13 cellular contexts compared by ENCODE assay signal in genomic region chr6:5293692-5294091, GRCh38. TPM values are rescaled to one million over a fixed set of nuclear protein-coding genes. Genes with fewer than 3 reads are reported as not detected.
DNase-seq lines count a peak whose midpoint lies in the region; ATAC-seq and TF ChIP-seq lines count a peak whose summit lies in the region.
"Had no signal": no experiment of that assay in that cellular context is flagged by ENCODE, and none has a peak within 500 bp of the region (broad histone marks: within the 10 kb centered on the region; RNA-seq: fewer than 3 reads in every experiment).

No MANE protein-coding gene starts in this region.

- H3K9me3 ChIP-seq in left ventricle myocardium inferior (replicated peaks) = no peaks in the 10 kb centered on the region
- H3K9me3 ChIP-seq: BLaER1 had no signal

- CTCF ChIA-PET in activated CD4-positive, alpha-beta T cell treated with anti-CD3 and anti-CD28 coated beads, Interleukin-2, amount 10 ng/mL, durations not matched to agents 7 days and 5 days (lab: Charles Lee) = interaction anchor here (0.9 kb wide), 1 partner anchor 23 kb away, joined by 3 read pairs; no protein-coding TSS in a partner anchor

- peaks cover 32% of the 10 kb centered on the region for H3K4me1 ChIP-seq in left ventricle myocardium inferior

- H3K9me3 Mint-ChIP-seq in central memory CD8-positive, alpha-beta T cell = no peaks in the 10 kb centered on the region
- no peaks in the 10 kb centered on the region for H3K9me3 Mint-ChIP-seq in natural killer cell treated with Interleukin-12 subunit alpha and Interleukin-12 subunit beta and Interleukin-15 and Interleukin-18, amount 100 ng/mL, for 72 hours
- H3K9me3 Mint-ChIP-seq in activated CD4-positive, alpha-beta T cell treated with anti-CD3 and anti-CD28 coated beads, Interleukin-2, amount 10 ng/mL, durations not matched to agents 7 days and 5 days = no peaks in the 10 kb centered on the region
- H3K9me3 Mint-ChIP-seq: H9 had no signal

- peak overlapping the region; percentile 4 for H3K27ac Mint-ChIP-seq in central memory CD8-positive, alpha-beta T cell (ENCODE audit: low read depth)
- peak overlapping the region; percentile 63 to 70 for H3K27ac Mint-ChIP-seq in natural killer cell treated with Interleukin-12 subunit alpha and Interleukin-12 subunit beta and Interleukin-15 and Interleukin-18, amount 100 ng/mL, for 72 hours
- no peak overlapping the region for H3K27ac Mint-ChIP-seq in activated CD4-positive, alpha-beta T cell treated with anti-CD3 and anti-CD28 coated beads, Interleukin-2, amount 10 ng/mL, durations not matched to agents 7 days and 5 days

- H3K4me1 Mint-ChIP-seq in central memory CD8-positive, alpha-beta T cell = peaks cover 31% of the 10 kb centered on the region
- peaks cover 27 to 28% of the 10 kb centered on the region in 2 donors for H3K4me1 Mint-ChIP-seq in natural killer cell treated with Interleukin-12 subunit alpha and Interleukin-12 subunit beta and Interleukin-15 and Interleukin-18, amount 100 ng/mL, for 72 hours (ENCODE audit: low read depth in 2 of 2)
- peaks cover 31% of the 10 kb centered on the region for H3K4me1 Mint-ChIP-seq in activated CD4-positive, alpha-beta T cell treated with anti-CD3 and anti-CD28 coated beads, Interleukin-2, amount 10 ng/mL, durations not matched to agents 7 days and 5 days

- intact Hi-C loops in left ventricle myocardium inferior (cut with micrococcal nuclease) (no loop called here), Right ventricle myocardium superior (cut with DNase I) (no loop called here)

- ATAC-seq in Right ventricle myocardium superior (ENCODE audit: poor library complexity) = no peak
- no peak for ATAC-seq in central memory CD8-positive, alpha-beta T cell (replicated peaks; ENCODE audit: extremely low read depth, poor library complexity, severe bottlenecking)
- no peak for ATAC-seq in natural killer cell treated with Interleukin-12 subunit alpha and Interleukin-12 subunit beta and Interleukin-15 and Interleukin-18, amount 100 ng/mL, for 72 hours
- no peak for ATAC-seq in HG03354 (IDR thresholded peaks at IDR 0.05; ENCODE audit: poor library complexity, severe bottlenecking, unreplicated experiment)

- no peaks in the 10 kb centered on the region for H3K27me3 ChIP-seq in left ventricle myocardium inferior (ENCODE audit: low read depth)
- H3K27me3 ChIP-seq: BLaER1 had no signal

- no peak overlapping the region for H3K4me3 ChIP-seq in left ventricle myocardium inferior
- H3K4me3 ChIP-seq: BLaER1 had no signal

- DNase-seq in left ventricle myocardium inferior (no peak), Right ventricle myocardium superior (no peak), dermis blood vessel endothelial cell (no peak)
- DNase-seq in central memory CD8-positive, alpha-beta T cell (ENCODE audit: low spot score in 2 of 2) = no peak
- no peak for DNase-seq in natural killer cell treated with Interleukin-12 subunit alpha and Interleukin-12 subunit beta and Interleukin-15 and Interleukin-18, amount 100 ng/mL, for 72 hours (ENCODE audit: low spot score)
- DNase-seq in activated CD4-positive, alpha-beta T cell treated with anti-CD3 and anti-CD28 coated beads, Interleukin-2, amount 10 ng/mL, durations not matched to agents 7 days and 5 days = no peak
- DNase-seq: 8988T; CD4-positive, CD25-positive, alpha-beta regulatory T cell; DMS 273 treated with DMSO at 0.1 percent for 48 hours; GOT3; H9 had no signal

- peak overlapping the region; percentile 45 for H3K27ac ChIP-seq in left ventricle myocardium inferior (replicated peaks)

- no peak overlapping the region for H3K4me3 Mint-ChIP-seq in central memory CD8-positive, alpha-beta T cell
- peak overlapping the region; percentile 20 for H3K4me3 Mint-ChIP-seq in natural killer cell treated with Interleukin-12 subunit alpha and Interleukin-12 subunit beta and Interleukin-15 and Interleukin-18, amount 100 ng/mL, for 72 hours
- no peak overlapping the region for H3K4me3 Mint-ChIP-seq in activated CD4-positive, alpha-beta T cell treated with anti-CD3 and anti-CD28 coated beads, Interleukin-2, amount 10 ng/mL, durations not matched to agents 7 days and 5 days
- H3K4me3 Mint-ChIP-seq: H9 had no signal

- POLR2A ChIA-PET in activated CD4-positive, alpha-beta T cell treated with anti-CD3 and anti-CD28 coated beads, Interleukin-2, amount 10 ng/mL, durations not matched to agents 7 days and 5 days (lab: Charles Lee) = no interaction called here

- peaks cover 2% of the 10 kb centered on the region for H3K36me3 Mint-ChIP-seq in central memory CD8-positive, alpha-beta T cell (ENCODE audit: insufficient read depth)
- peaks cover 5% of the 10 kb centered on the region for H3K36me3 Mint-ChIP-seq in natural killer cell treated with Interleukin-12 subunit alpha and Interleukin-12 subunit beta and Interleukin-15 and Interleukin-18, amount 100 ng/mL, for 72 hours
- peaks cover 5% of the 10 kb centered on the region for H3K36me3 Mint-ChIP-seq in activated CD4-positive, alpha-beta T cell treated with anti-CD3 and anti-CD28 coated beads, Interleukin-2, amount 10 ng/mL, durations not matched to agents 7 days and 5 days (ENCODE audit: low read depth)

- no peak for TF ChIP-seq CTCF in left ventricle myocardium inferior (IDR thresholded peaks at IDR 0.05; ENCODE audit: borderline replicate concordance)

- no peaks in the 10 kb centered on the region for H3K27me3 Mint-ChIP-seq in central memory CD8-positive, alpha-beta T cell
- no peaks in the 10 kb centered on the region for H3K27me3 Mint-ChIP-seq in natural killer cell treated with Interleukin-12 subunit alpha and Interleukin-12 subunit beta and Interleukin-15 and Interleukin-18, amount 100 ng/mL, for 72 hours
- H3K27me3 Mint-ChIP-seq in activated CD4-positive, alpha-beta T cell treated with anti-CD3 and anti-CD28 coated beads, Interleukin-2, amount 10 ng/mL, durations not matched to agents 7 days and 5 days = no peaks in the 10 kb centered on the region
- H3K27me3 Mint-ChIP-seq: CD4-positive, CD25-positive, alpha-beta regulatory T cell had no signal

- H3K36me3 ChIP-seq in left ventricle myocardium inferior = no peaks in the 10 kb centered on the region
- H3K36me3 ChIP-seq: BLaER1 had no signal

RNA-seq across cellular contexts. Expression of gene FARS2, which starts 32.4 kb away (rescaled TPM):
- total RNA-seq in left ventricle myocardium inferior (16.7 TPM), Right ventricle myocardium superior (20.8 TPM), dermis blood vessel endothelial cell (28.5 and 36.6 TPM in 2 replicates)
- 10 to 100 TPM; 20.4 to 41.7 TPM for total RNA-seq in natural killer cell treated with Interleukin-12 subunit alpha and Interleukin-12 subunit beta and Interleukin-15 and Interleukin-18, amount 100 ng/mL, for 72 hours
- 10 to 100 TPM; 17.2 to 17.5 TPM for total RNA-seq in activated CD4-positive, alpha-beta T cell treated with anti-CD3 and anti-CD28 coated beads, Interleukin-2, amount 10 ng/mL, durations not matched to agents 7 days and 5 days

RNA-seq across cellular contexts. Expression of gene LYRM4, which starts 32.9 kb away (rescaled TPM):
- total RNA-seq in left ventricle myocardium inferior (28.5 TPM), Right ventricle myocardium superior (26.2 TPM), dermis blood vessel endothelial cell (14.4 and 18.5 TPM in 2 replicates)
- total RNA-seq in natural killer cell treated with Interleukin-12 subunit alpha and Interleukin-12 subunit beta and Interleukin-15 and Interleukin-18, amount 100 ng/mL, for 72 hours = 10 to 100 TPM; 27.7 to 43.0 TPM
- 10 to 100 TPM; 30.8 to 31.4 TPM for total RNA-seq in activated CD4-positive, alpha-beta T cell treated with anti-CD3 and anti-CD28 coated beads, Interleukin-2, amount 10 ng/mL, durations not matched to agents 7 days and 5 days
